In genomic region chr15:36724901-36725300, GRCh38 we compare ENCODE assay signal across 30 cellular contexts.
DNase-seq lines count a peak whose midpoint lies in the region; ATAC-seq, FAIRE-seq and TF ChIP-seq lines count a peak whose summit lies in the region.
"Had no signal": no experiment of that assay in that cellular context is flagged by ENCODE, and none has a peak within 500 bp of the region (broad histone marks: within the 10 kb centered on the region; RNA-seq: fewer than 3 reads in every experiment).

No MANE protein-coding gene starts in this region.

- peaks cover 3% of the 10 kb centered on the region for H3K9me3 Mint-ChIP-seq in mesothelial cell of epicardium
- H3K9me3 Mint-ChIP-seq in endothelial cell (ENCODE audit: unreplicated experiment) = no peaks in the 10 kb centered on the region
- H3K9me3 Mint-ChIP-seq: CD4-positive, alpha-beta memory T cell; CD8-positive, alpha-beta memory T cell had no signal

- no peak for TF ChIP-seq RAD21 in IMR-90 (IDR thresholded peaks at IDR 0.05; ENCODE audit: low read length)

- H2BK120ac ChIP-seq in IMR-90 (ENCODE audit: low read depth, low read length) = no peak overlapping the region

- H3K79me1 ChIP-seq in IMR-90 (ENCODE audit: low read depth in 1 of 2, low read length in 2 of 2) = no peaks in the 10 kb centered on the region

- no peak overlapping the region for H3K27ac ChIP-seq in IMR-90 (ENCODE audit: insufficient read depth, low read length)
- H3K27ac ChIP-seq in adrenal gland = no peak overlapping the region
- H3K27ac ChIP-seq: BLaER1 had no signal

- H3K9me3 ChIP-seq in IMR-90 (ENCODE audit: control insufficient read depth, insufficient read depth, low read length) (no peaks in the 10 kb centered on the region), adrenal gland (replicated peaks in 1 of 3) (no peaks in the 10 kb centered on the region)
- H3K9me3 ChIP-seq: BE2C, BLaER1 had no signal

- TF ChIP-seq POLR2A in IMR-90 (IDR thresholded peaks at IDR 0.05; ENCODE audit: low read depth, low read length) = no peak
- TF ChIP-seq POLR2A in adrenal gland (IDR thresholded peaks at IDR 0.05) = no peak

- H3K27me3 Mint-ChIP-seq in mesothelial cell of epicardium (ENCODE audit: low read depth) = no peaks in the 10 kb centered on the region
- H3K27me3 Mint-ChIP-seq in endothelial cell (ENCODE audit: unreplicated experiment) = no peaks in the 10 kb centered on the region
- H3K27me3 Mint-ChIP-seq: CD4-positive, alpha-beta memory T cell; CD4-positive, CD25-positive, alpha-beta regulatory T cell; CD8-positive, alpha-beta memory T cell had no signal

- H3K27me3 ChIP-seq in IMR-90 (ENCODE audit: control insufficient read depth, insufficient read depth, low read length) = no peaks in the 10 kb centered on the region
- no peaks in the 10 kb centered on the region for H3K27me3 ChIP-seq in adrenal gland
- H3K27me3 ChIP-seq: BE2C, BLaER1 had no signal

- H2AK9ac ChIP-seq in IMR-90 (replicated peaks; ENCODE audit: low read depth, low read length, poor library complexity) = peak overlapping the region; percentile 34

- peaks cover 14% of the 10 kb centered on the region for H3K36me3 Mint-ChIP-seq in mesothelial cell of epicardium
- no peaks in the 10 kb centered on the region for H3K36me3 Mint-ChIP-seq in endothelial cell (ENCODE audit: low read depth, unreplicated experiment)
- H3K36me3 Mint-ChIP-seq: CD14-positive monocyte had no signal

- POLR2A ChIA-PET in IMR-90 (lab: Charles Lee; ENCODE audit: unreplicated experiment) = no interaction called here

- no peak for TF ChIP-seq CTCF in IMR-90 (conservative IDR thresholded peaks at IDR 0.05; ENCODE audit: low read depth, low read length)
- no peak for TF ChIP-seq CTCF in mesothelial cell of epicardium (IDR thresholded peaks at IDR 0.05; ENCODE audit: unreplicated experiment)
- TF ChIP-seq CTCF in adrenal gland (IDR thresholded peaks at IDR 0.05) = no peak
- no peak for TF ChIP-seq CTCF in endothelial cell (IDR thresholded peaks at IDR 0.05; ENCODE audit: unreplicated experiment)

- no peak overlapping the region for H4K91ac ChIP-seq in IMR-90 (ENCODE audit: insufficient read depth, low read depth, low read length)

- no peak overlapping the region for H3K4me2 ChIP-seq in IMR-90 (ENCODE audit: low read depth, low read length)
- H3K4me2 ChIP-seq: BLaER1 had no signal

- H3K4me1 ChIP-seq in IMR-90 (ENCODE audit: control insufficient read depth, insufficient read depth, low read length) = no peaks in the 10 kb centered on the region
- H3K4me1 ChIP-seq in adrenal gland (replicated peaks in 1 of 2) = no peaks in the 10 kb centered on the region
- H3K4me1 ChIP-seq: BE2C, BLaER1 had no signal

- no peak overlapping the region; the same call in 1 of the 2 replicates for H3K56ac ChIP-seq in IMR-90 (ENCODE audit: extremely low read depth, insufficient read depth, low read length)

- peak; percentile 26 for FAIRE-seq in HTR-8/SVneo (lab: Jason Lieb, UNC)
- FAIRE-seq: A204.1, GM12878, GM12892, GM18507, GM19239 had no signal

- no peak overlapping the region; the same call in 1 of the 2 replicates for H3K23ac ChIP-seq in IMR-90 (ENCODE audit: low read depth, low read length)

- BruUV-seq in IMR-90 (replicated peaks; lab: Mats Ljungman, UMichigan) = no TSS peak

- H3K4me3 Mint-ChIP-seq in mesothelial cell of epicardium (no peak overlapping the region), endothelial cell (ENCODE audit: unreplicated experiment) (no peak overlapping the region)
- H3K4me3 Mint-ChIP-seq: CD14-positive monocyte; CD4-positive, alpha-beta memory T cell; CD4-positive, CD25-positive, alpha-beta regulatory T cell; CD8-positive, alpha-beta memory T cell had no signal

- H4K5ac ChIP-seq in IMR-90 (ENCODE audit: low read depth, low read length) = no peak overlapping the region

- dilution Hi-C loops in IMR-90 (cut with HindIII; ENCODE audit: low sequenced_read_pairs, unreplicated experiment) = no loop called here

- 41% methylated on average over 3 of the region's 5 CpGs; no CpG with 5 or more reads in 1 of the 2 experiments for WGBS in IMR-90 (ENCODE audit: extremely low coverage in 2 of 2, insufficient read length in 1 of 2), 2 experiments
- 78 to 89% (median 83%) methylated on average over 5 of the region's 5 CpGs for WGBS in adrenal gland, 4 donors

- no peak overlapping the region for H2BK5ac ChIP-seq in IMR-90 (ENCODE audit: low read depth, low read length, poor library complexity, severe bottlenecking)

- H3K9me1 ChIP-seq in IMR-90 (ENCODE audit: insufficient read depth, low read length) = peaks cover 5% of the 10 kb centered on the region; the same call in 1 of the 2 replicates

- H3K4me1 Mint-ChIP-seq in mesothelial cell of epicardium (peaks cover 48% of the 10 kb centered on the region), endothelial cell (ENCODE audit: unreplicated experiment) (no peaks in the 10 kb centered on the region)
- H3K4me1 Mint-ChIP-seq: CD14-positive monocyte; CD4-positive, alpha-beta memory T cell; CD4-positive, CD25-positive, alpha-beta regulatory T cell; CD8-positive, alpha-beta memory T cell had no signal

- H2BK15ac ChIP-seq in IMR-90 (ENCODE audit: low read depth, low read length) = no peak overlapping the region; the same call in 2 of the 3 replicates

- no peak overlapping the region for H3K18ac ChIP-seq in IMR-90 (ENCODE audit: low read depth, low read length)

- no peak for ATAC-seq in IMR-90 (ENCODE audit: low read depth)
- ATAC-seq: GM12878 had no signal

- intact Hi-C loops in IMR-90 (cut with micrococcal nuclease) (no loop called here), adrenal gland (cut with DNase I) (no loop called here)

- H2AK5ac ChIP-seq in IMR-90 (ENCODE audit: low read depth, low read length) = 0 out of 2 replicates have a peak overlapping the region, but pooled peaks have one; percentile 35

- no peak overlapping the region for H3K9ac ChIP-seq in IMR-90 (ENCODE audit: low read depth, low read length)
- H3K9ac ChIP-seq: BLaER1 had no signal

- no peak overlapping the region for H3K4ac ChIP-seq in IMR-90 (ENCODE audit: low read depth, low read length)

- no peak overlapping the region for H2BK20ac ChIP-seq in IMR-90 (ENCODE audit: low read depth, low read length)

- no peak overlapping the region for H4K8ac ChIP-seq in IMR-90 (ENCODE audit: low read depth in 2 of 2, low read length in 2 of 2)

- in situ Hi-C loops in IMR-90 (cut with MboI; ENCODE audit: low sequenced_read_pairs) = no loop called here
- in situ Hi-C loops in SK-MEL-5 (cut with HindIII; ENCODE audit: low pct_unique_long_range_greater_than_20kb, low sequenced_read_pairs) = no loop called here

- CTCF ChIA-PET in IMR-90 (lab: Yijun Ruan, JAX) = interaction anchor here (0.6 kb wide), 1 partner anchor 10 kb away, joined by 7 read pairs; no protein-coding TSS in a partner anchor

- peaks cover 4% of the 10 kb centered on the region for H3K36me3 ChIP-seq in IMR-90 (ENCODE audit: control insufficient read depth, insufficient read depth, low read length)
- H3K36me3 ChIP-seq in adrenal gland (replicated peaks in 1 of 2) = no peaks in the 10 kb centered on the region
- H3K36me3 ChIP-seq: BE2C, BLaER1 had no signal

- no peak for DNase-seq in HTR-8/SVneo (ENCODE audit: insufficient read length, low spot score)
- DNase-seq in IMR-90 = no peak
- DNase-seq in SK-MEL-5 (ENCODE audit: low read depth, low spot score) = peak; percentile 71
- no peak for DNase-seq in mesothelial cell of epicardium (ENCODE audit: low spot score in 2 of 2, unreplicated experiment in 2 of 2)
- DNase-seq in adrenal gland = no peak
- no peak for DNase-seq in globus pallidus (ENCODE audit: low spot score)
- no peak for DNase-seq in endothelial cell (ENCODE audit: low spot score)
- DNase-seq in NCI-H146 treated with DMSO at 0.1 percent for 48 hours (lab: John Stamatoyannopoulos, UW; ENCODE audit: unreplicated experiment) = no peak
- DNase-seq: 8988T; ACHN; BE2C; C1 segment of cervical spinal cord; CD4-positive, alpha-beta memory T cell; CD4-positive, CD25-positive, alpha-beta regulatory T cell; CD8-positive, alpha-beta memory T cell; COR-L47; DMS 273 treated with DMSO at 0.1 percent for 48 hours; DMS153; DMS53; DMS79; DND-41; EL; GDM1 had no signal

- no peak overlapping the region for H3K4me3 ChIP-seq in IMR-90 (ENCODE audit: insufficient read depth, low read depth, low read length)
- no peak overlapping the region for H3K4me3 ChIP-seq in adrenal gland
- H3K4me3 ChIP-seq: BLaER1, GM12878 had no signal

- no peak overlapping the region; the same call in 1 of the 2 replicates for H3K14ac ChIP-seq in IMR-90 (replicated peaks; ENCODE audit: low read depth, low read length)

- no peak overlapping the region for H2AFZ ChIP-seq in IMR-90 (replicated peaks; ENCODE audit: low read length, poor library complexity)

- H4K20me1 ChIP-seq in IMR-90 (ENCODE audit: insufficient read depth, low read length) = no peaks in the 10 kb centered on the region
- H4K20me1 ChIP-seq: BLaER1 had no signal

- peak overlapping the region; percentile 71 for H3K27ac Mint-ChIP-seq in mesothelial cell of epicardium
- H3K27ac Mint-ChIP-seq in endothelial cell (ENCODE audit: unreplicated experiment) = no peak overlapping the region
- H3K27ac Mint-ChIP-seq: CD14-positive monocyte; CD4-positive, alpha-beta memory T cell; CD4-positive, CD25-positive, alpha-beta regulatory T cell had no signal

TF ChIP-seq in IMR-90, 13 proteins besides CTCF, POLR2A, EP300 and RAD21:
- no peak for TF ChIP-seq BHLHE40 (IDR thresholded peaks at IDR 0.05; ENCODE audit: low read depth, low read length)
TF ChIP-seq in IMR-90: peak in this region for 0.
